Comparison of ENCODE assay signal across 21 cellular contexts in genomic region chr12:84276215-84276614, GRCh38.
DNase-seq lines count a peak whose midpoint lies in the region; ATAC-seq and TF ChIP-seq lines count a peak whose summit lies in the region.
"Had no signal": no experiment of that assay in that cellular context is flagged by ENCODE, and none has a peak within 500 bp of the region (broad histone marks: within the 10 kb centered on the region; RNA-seq: fewer than 3 reads in every experiment).

No MANE protein-coding gene starts in this region.

- H3K9me3 Mint-ChIP-seq in nephron = peaks cover 4% of the 10 kb centered on the region
- H3K9me3 Mint-ChIP-seq: H9 had no signal

- peak overlapping the region in 2 of 3 experiments; percentile 37 to 50 for H3K27ac Mint-ChIP-seq in nephron
- H3K27ac Mint-ChIP-seq: CD8-positive, alpha-beta T cell; H9; IgD-negative memory B cell; T-cell had no signal

- peaks cover 3% of the 10 kb centered on the region for H3K27me3 Mint-ChIP-seq in nephron (ENCODE audit: low read depth)
- H3K27me3 Mint-ChIP-seq: IgD-negative memory B cell, T-cell had no signal

- H3K36me3 Mint-ChIP-seq in nephron (ENCODE audit: low read depth) = no peaks in the 10 kb centered on the region
- H3K36me3 Mint-ChIP-seq: CD8-positive, alpha-beta T cell; IgD-negative memory B cell; T-cell had no signal

- no peak overlapping the region for H3K4me3 ChIP-seq in choroid plexus epithelial cell (ENCODE audit: low read depth, low read length)
- H3K4me3 ChIP-seq: BLaER1 treated with 17β-estradiol and CSF1 and Interleukin-3, amounts not matched to agents 10 nM and 100 nM; SK-N-MC had no signal

- H3K4me3 Mint-ChIP-seq in nephron = no peak overlapping the region
- H3K4me3 Mint-ChIP-seq: CD8-positive, alpha-beta T cell; H9; IgD-negative memory B cell; T-cell had no signal

- ATAC-seq in GM21825 (IDR thresholded peaks at IDR 0.05; ENCODE audit: unreplicated experiment) (no peak), esophagus mucosa (no peak), GM21717 (IDR thresholded peaks at IDR 0.05; ENCODE audit: unreplicated experiment) (no peak)
- ATAC-seq: CD8-positive, alpha-beta T cell; Right ventricle myocardium inferior; T-cell had no signal

- peaks cover 14% of the 10 kb centered on the region for H3K4me1 Mint-ChIP-seq in nephron
- H3K4me1 Mint-ChIP-seq: IgD-negative memory B cell, T-cell had no signal

- TF ChIP-seq CTCF in choroid plexus epithelial cell (conservative IDR thresholded peaks at IDR 0.05; ENCODE audit: low read depth, low read length) (no peak), nephron (IDR thresholded peaks at IDR 0.05; ENCODE audit: unreplicated experiment in 3 of 3) (no peak)

- peak; percentile 60 for DNase-seq in DMS 273 treated with DMSO at 0.1 percent for 48 hours (lab: John Stamatoyannopoulos, UW)
- DNase-seq in NCI-H2171 (lab: John Stamatoyannopoulos, UW) = peak; percentile 10
- peak; percentile 2 for DNase-seq in choroid plexus epithelial cell (ENCODE audit: low read depth)
- DNase-seq: Calu3; CD8-positive, alpha-beta T cell; H9; Karpas-422; NCI-H1048; NCI-H146; NCI-H2081 treated with DMSO at 0.1 percent for 48 hours; NCI-H2227 treated with DMSO at 0.1 percent for 48 hours; NCI-H526; T-cell had no signal

Comparison
In these comparisons a context has a peak if more than half of its experiments do, and no peak if none do; other contexts are left out.
1. DNase-seq: peak in every context shown above with its lines; median percentile 60 in DMS 273 treated with DMSO at 0.1 percent for 48 hours; 10 in NCI-H2171; 2 in choroid plexus epithelial cell.